ENCODE assay signal across 8 cellular contexts in genomic region chr1:94924967-94925366, GRCh38. TPM values are rescaled to one million over a fixed set of nuclear protein-coding genes. Genes with fewer than 3 reads are reported as not detected.
DNase-seq lines count a peak whose midpoint lies in the region; ATAC-seq and TF ChIP-seq lines count a peak whose summit lies in the region.

No MANE protein-coding gene starts in this region.

- no peak overlapping the region for H3K4ac ChIP-seq in neuronal stem cell (ENCODE audit: low read length)

- DNase-seq in NCI-H69 (lab: John Stamatoyannopoulos, UW) (peak; percentile 16), esophagus squamous epithelium (lab: John Stamatoyannopoulos, UW) (no peak), neuronal stem cell (ENCODE audit: low spot score) (no peak), Ammon's horn (ENCODE audit: low spot score) (no peak), iPS-NIHi11 (ENCODE audit: low spot score) (no peak)

- peak overlapping the region; percentile 87 to 99 (median 97); a peak in 21 of 22 replicates for H3K4me2 ChIP-seq in BLaER1 treated with 17β-estradiol and CSF1 and Interleukin-3, amounts not matched to agents 10 nM and 100 nM
- H3K4me2 ChIP-seq in neuronal stem cell (ENCODE audit: insufficient read depth, low read length, poor library complexity, severe bottlenecking) = peak overlapping the region; percentile 65

- ATAC-seq in HG02970 (IDR thresholded peaks at IDR 0.05; ENCODE audit: low FRiP score, unreplicated experiment) = no peak
- ATAC-seq in HG02610 (IDR thresholded peaks at IDR 0.05; ENCODE audit: unreplicated experiment) = no peak

- no peak overlapping the region for H2AK5ac ChIP-seq in neuronal stem cell (ENCODE audit: low read depth, low read length)

- peak overlapping the region in 5 of 11 experiments; percentile 80 to 86 (median 83); a peak in 7 of 22 replicates for H3K9ac ChIP-seq in BLaER1 treated with 17β-estradiol and CSF1 and Interleukin-3, amounts not matched to agents 10 nM and 100 nM
- no peak overlapping the region for H3K9ac ChIP-seq in neuronal stem cell (ENCODE audit: low read depth, low read length, poor library complexity)

- no peak overlapping the region for H3K23ac ChIP-seq in neuronal stem cell (ENCODE audit: low read depth, low read length, poor library complexity)

- no peak overlapping the region for H2BK120ac ChIP-seq in neuronal stem cell (ENCODE audit: low read depth, low read length)

- no peak overlapping the region for H2BK12ac ChIP-seq in neuronal stem cell (ENCODE audit: low read length)

- WGBS in esophagus squamous epithelium, 2 donors = 10 to 16% methylated on average over 3 of the region's 3 CpGs
- no CpG with 5 or more reads among the region's 3 CpGs for WGBS in neuronal stem cell (ENCODE audit: extremely low coverage in 2 of 2, insufficient read length in 2 of 2, insufficient replicate concordance in 1 of 2), 2 donors

- peaks cover 24 to 41% (median 36%) of the 10 kb centered on the region in 11 experiments; a peak in 21 of 22 replicates for H3K27me3 ChIP-seq in BLaER1 treated with 17β-estradiol and CSF1 and Interleukin-3, amounts not matched to agents 10 nM and 100 nM
- H3K27me3 ChIP-seq in esophagus squamous epithelium = peaks cover 0 to 16% (median 0%) of the 10 kb centered on the region in 4 donors
- no peaks in the 10 kb centered on the region for H3K27me3 ChIP-seq in neuronal stem cell (ENCODE audit: control insufficient read depth in 3 of 3, insufficient read depth in 3 of 3, low read depth in 1 of 3, low read length in 3 of 3)

- peaks cover 0 to 13% (median 0%) of the 10 kb centered on the region in 11 experiments; a peak in 1 of 22 replicates for H3K36me3 ChIP-seq in BLaER1 treated with 17β-estradiol and CSF1 and Interleukin-3, amounts not matched to agents 10 nM and 100 nM
- H3K36me3 ChIP-seq in esophagus squamous epithelium (peaks cover 0 to 5% (median 0%) of the 10 kb centered on the region in 3 donors), neuronal stem cell (replicated peaks in 1 of 2; ENCODE audit: control insufficient read depth in 2 of 2, insufficient read depth in 2 of 2, low read length in 2 of 2) (peaks cover 1 to 55% of the 10 kb centered on the region in 2 donors)

- no peak for TF ChIP-seq POLR2A in esophagus squamous epithelium (IDR thresholded peaks at IDR 0.05)

- peaks cover 8 to 44% (median 24%) of the 10 kb centered on the region in 10 experiments; a peak in 19 of 20 replicates for H3K4me1 ChIP-seq in BLaER1 treated with 17β-estradiol and CSF1 and Interleukin-3, amounts not matched to agents 10 nM and 100 nM
- H3K4me1 ChIP-seq in esophagus squamous epithelium (peaks cover 5 to 93% (median 26%) of the 10 kb centered on the region in 3 donors), neuronal stem cell (ENCODE audit: control insufficient read depth in 2 of 2, insufficient read depth in 1 of 2, low read depth in 1 of 2, low read length in 2 of 2) (peaks cover 28 to 30% of the 10 kb centered on the region in 2 donors)

- H4K91ac ChIP-seq in neuronal stem cell (ENCODE audit: low read depth, low read length, poor library complexity) = no peak overlapping the region

- intact Hi-C loops in esophagus squamous epithelium (cut with DNase I) = loop anchor here (10.0 kb wide), 2 partner anchors 70 to 110 kb away; no protein-coding TSS in a partner anchor

- H3K9me3 ChIP-seq in BLaER1 treated with 17β-estradiol and CSF1 and Interleukin-3, amounts not matched to agents 10 nM and 100 nM (replicated peaks in 1 of 11) = no peaks in the 10 kb centered on the region
- H3K9me3 ChIP-seq in esophagus squamous epithelium (no peaks in the 10 kb centered on the region), neuronal stem cell (replicated peaks in 1 of 2; ENCODE audit: control insufficient read depth in 2 of 2, insufficient read depth in 1 of 2, low read depth in 1 of 2, low read length in 2 of 2) (no peaks in the 10 kb centered on the region)

- H4K8ac ChIP-seq in neuronal stem cell (ENCODE audit: low read depth, low read length) = no peak overlapping the region

- H2AFZ ChIP-seq in neuronal stem cell (ENCODE audit: low read length) = no peak overlapping the region

- peaks cover 0 to 31% (median 7%) of the 10 kb centered on the region in 11 experiments; a peak in 12 of 22 replicates for H4K20me1 ChIP-seq in BLaER1 treated with 17β-estradiol and CSF1 and Interleukin-3, amounts not matched to agents 10 nM and 100 nM

- no peak overlapping the region for H3K27ac ChIP-seq in BLaER1 treated with 17β-estradiol and CSF1 and Interleukin-3, amounts not matched to agents 10 nM and 100 nM
- H3K27ac ChIP-seq in esophagus squamous epithelium = peak overlapping the region; percentile 92 to 96 (median 94)
- H3K27ac ChIP-seq in neuronal stem cell (replicated peaks; ENCODE audit: low read length) = peak overlapping the region; percentile 88

- TF ChIP-seq CTCF in esophagus squamous epithelium (IDR thresholded peaks at IDR 0.05) = no peak

- peak overlapping the region in 9 of 10 experiments; percentile 68 to 80 (median 70); a peak in 14 of 20 replicates for H3K4me3 ChIP-seq in BLaER1 treated with 17β-estradiol and CSF1 and Interleukin-3, amounts not matched to agents 10 nM and 100 nM
- H3K4me3 ChIP-seq in esophagus squamous epithelium (peak overlapping the region; percentile 73 to 81 (median 76)), neuronal stem cell (ENCODE audit: low read length in 2 of 2) (peak overlapping the region; percentile 76 to 98)

- H2BK15ac ChIP-seq in neuronal stem cell (ENCODE audit: low read length) = no peak overlapping the region

- no peak overlapping the region for H3K18ac ChIP-seq in neuronal stem cell (ENCODE audit: low read length)

- H3K14ac ChIP-seq in neuronal stem cell (ENCODE audit: low read length) = no peak overlapping the region

- H2BK5ac ChIP-seq in neuronal stem cell (ENCODE audit: low read length) = no peak overlapping the region

- H3K79me1 ChIP-seq in neuronal stem cell (ENCODE audit: low read depth, low read length) = peaks cover 4% of the 10 kb centered on the region

RNA-seq across cellular contexts. Expression of gene CNN3, which starts 1.9 kb away (rescaled TPM):
- 100 to 1,000 TPM; 106 to 205 (median 149) TPM for total RNA-seq in esophagus squamous epithelium
- 462 TPM for polyA plus RNA-seq in neuronal stem cell (2013, experiment 1 of 2)
- polyA plus RNA-seq in neuronal stem cell (2013, experiment 2 of 2) = 462 TPM

Comparison
In these comparisons a context has a peak if more than half of its experiments do, and no peak if none do; other contexts are left out.
1. H3K27ac ChIP-seq: peak in esophagus squamous epithelium (4 of 4) and neuronal stem cell (single experiment); none in BLaER1 treated with 17β-estradiol and CSF1 and Interleukin-3, amounts not matched to agents 10 nM and 100 nM (0 of 11).
2. Peak in every context shown above with its lines, with median percentiles within 50 percentile points of each other: H3K4me3 ChIP-seq.